In genomic region chr5:137888875-137889759, GRCh38 we compare ENCODE assay signal across 8 cellular contexts. TPM values are rescaled to one million over a fixed set of nuclear protein-coding genes. Genes with fewer than 3 reads are reported as not detected.
DNase-seq lines count a peak whose midpoint lies in the region; ATAC-seq and TF ChIP-seq lines count a peak whose summit lies in the region.

Gene PKD2L2, plus strand, starts transcription at chr5:137889457. Its CDS starts 35 bp downstream, at chr5:137889492.

- no peaks in the 10 kb centered on the region for H3K9me3 Mint-ChIP-seq in activated naive CD4-positive, alpha-beta T cell treated with anti-CD3 and anti-CD28 coated beads, Interleukin-2, amount 50 U/mL, for 24 hours

- no peaks in the 10 kb centered on the region for H3K27me3 ChIP-seq in cardiac muscle cell
- no peaks in the 10 kb centered on the region for H3K27me3 ChIP-seq in tibial nerve

- no peaks in the 10 kb centered on the region for H3K9me3 ChIP-seq in SK-N-MC (ENCODE audit: low read depth, low read length)
- no peaks in the 10 kb centered on the region for H3K9me3 ChIP-seq in cardiac muscle cell (ENCODE audit: low read depth)
- H3K9me3 ChIP-seq in tibial nerve: no peaks in the 10 kb centered on the region

- peak in 1 of 2 donors; percentile 62 for TF ChIP-seq POLR2A in tibial nerve (IDR thresholded peaks at IDR 0.05)

- H3K4me3 Mint-ChIP-seq in activated naive CD4-positive, alpha-beta T cell treated with anti-CD3 and anti-CD28 coated beads, Interleukin-2, amount 50 U/mL, for 24 hours: peak within 1 kb of the TSS; percentile 85

- H3K36me3 ChIP-seq in SK-N-MC (ENCODE audit: insufficient read depth, low read length) (no peaks in the 10 kb centered on the region), cardiac muscle cell (no peaks in the 10 kb centered on the region), tibial nerve (no peaks in the 10 kb centered on the region)

- WGBS in tibial nerve, 2 donors: 20 to 29% methylated on average over 35 to 56 of the region's 59 CpGs

- TF ChIP-seq EP300 in tibial nerve (IDR thresholded peaks at IDR 0.05): peak; percentile 30 to 71

- peak within 1 kb of the TSS; percentile 12; the same call in 1 of the 2 replicates for H3K27ac ChIP-seq in SK-N-MC
- H3K27ac ChIP-seq in cardiac muscle cell: peak within 1 kb of the TSS; percentile 48
- peak within 1 kb of the TSS; percentile 82 to 95 (median 84) for H3K27ac ChIP-seq in tibial nerve

- no peak within 1 kb of the TSS for H3K9ac ChIP-seq in SK-N-MC (ENCODE audit: insufficient read length)

- no peaks in the 10 kb centered on the region for H3K27me3 Mint-ChIP-seq in activated naive CD4-positive, alpha-beta T cell treated with anti-CD3 and anti-CD28 coated beads, Interleukin-2, amount 50 U/mL, for 24 hours

- peak; percentile 94 for ATAC-seq in HG03097 (IDR thresholded peaks at IDR 0.05; ENCODE audit: low FRiP score, unreplicated experiment)

- H3K4me3 ChIP-seq in SK-N-MC (no peak within 1 kb of the TSS), cardiac muscle cell (no peak within 1 kb of the TSS), tibial nerve (peak within 1 kb of the TSS; percentile 38 to 61 (median 46))

- no peaks in the 10 kb centered on the region for H3K36me3 Mint-ChIP-seq in activated naive CD4-positive, alpha-beta T cell treated with anti-CD3 and anti-CD28 coated beads, Interleukin-2, amount 50 U/mL, for 24 hours

- peaks cover 28% of the 10 kb centered on the region for H3K4me1 Mint-ChIP-seq in activated naive CD4-positive, alpha-beta T cell treated with anti-CD3 and anti-CD28 coated beads, Interleukin-2, amount 50 U/mL, for 24 hours

- TF ChIP-seq CTCF in cardiac muscle cell (IDR thresholded peaks at IDR 0.05; ENCODE audit: low read depth, low read length) (peak; percentile 8), tibial nerve (IDR thresholded peaks at IDR 0.05) (peak in 2 of 5 experiments; percentile 6 to 41)

- DNase-seq in NK-92 treated with Interleukin-12 subunit alpha and Interleukin-12 subunit beta, amount 100 ng/mL, for 24 hours (lab: John Stamatoyannopoulos, UW): peak; percentile 73
- DNase-seq in NK-92 (lab: John Stamatoyannopoulos, UW; ENCODE audit: unreplicated experiment) (no peak), SK-N-MC (ENCODE audit: low read depth, low spot score) (no peak), cardiac muscle cell (ENCODE audit: low read depth in 1 of 2, low spot score in 1 of 2) (peak; percentile 60 to 96), pons (ENCODE audit: low spot score) (peak; percentile 66), tibial nerve (ENCODE audit: low spot score in 2 of 2) (peak; percentile 49 to 50)

- H3K27ac Mint-ChIP-seq in activated naive CD4-positive, alpha-beta T cell treated with anti-CD3 and anti-CD28 coated beads, Interleukin-2, amount 50 U/mL, for 24 hours: peak within 1 kb of the TSS; percentile 77

- H3K4me1 ChIP-seq in cardiac muscle cell (ENCODE audit: low read depth) (peaks cover 12% of the 10 kb centered on the region), tibial nerve (peaks cover 0 to 22% (median 2%) of the 10 kb centered on the region in 4 donors)

RNA-seq across cellular contexts. Expression of gene PKD2L2, which starts in this region (rescaled TPM):
- total RNA-seq in cardiac muscle cell (not detected in 2 replicates), tibial nerve (not detected)
- 0.22 TPM in 1 of 2 replicates, not detected in the other for polyA plus RNA-seq in cardiac muscle cell

Comparison
In these comparisons a context has a peak if more than half of its experiments do, and no peak if none do; other contexts are left out.
1. DNase-seq: peak in NK-92 treated with Interleukin-12 subunit alpha and Interleukin-12 subunit beta, amount 100 ng/mL, for 24 hours (single experiment) and pons (single experiment); none in NK-92 (single experiment) and SK-N-MC (single experiment).
2. Peak in DNase-seq and H3K27ac ChIP-seq in cardiac muscle cell; RNA of the gene not detected or under 1 TPM.
3. Peak in DNase-seq, H3K4me3 ChIP-seq and H3K27ac ChIP-seq in tibial nerve; RNA of the gene not detected or under 1 TPM.
4. H3K27ac ChIP-seq: peak in every context shown above with its lines; median percentile 84 in tibial nerve; 48 in cardiac muscle cell; 12 in SK-N-MC.